ENCODE assay signal across 32 cellular contexts in genomic region chr14:65993996-65994395, GRCh38.
"Had no signal": no experiment of that assay in that cellular context is flagged by ENCODE, and none has a peak within 500 bp of the region (broad histone marks: within the 10 kb centered on the region; RNA-seq: fewer than 3 reads in every experiment).

No MANE protein-coding gene starts in this region.

- H3K4me3 ChIP-seq: adrenal gland, body of pancreas, breast epithelium, PC-9 had no signal

- H3K36me3 ChIP-seq: adrenal gland, breast epithelium, WERI-Rb-1 had no signal

- DNase-seq: activated CD4-positive, alpha-beta T cell treated with anti-CD3 and anti-CD28 coated beads, Interleukin-2, amount 10 ng/mL, durations not matched to agents 24 days and 14 days; activated CD4-positive, alpha-beta T cell treated with anti-CD3 and anti-CD28 coated beads, Interleukin-2, amount 50 U/mL, for 4 hours; activated CD8-positive, alpha-beta T cell treated with anti-CD3 and anti-CD28 coated beads for 36 hours; activated gamma-delta T cell treated with Interleukin-2 at 50 U/mL for 16 hours; activated naive CD4-positive, alpha-beta T cell treated with anti-CD3 and anti-CD28 coated beads for 36 hours; activated T-cell treated with anti-CD3 and anti-CD28 coated beads, Interleukin-2, amount 50 U/mL, for 1 hour; adrenal gland; body of pancreas; MM.1S; MV-4-11; NCI-H1092; NCI-H1417; NCI-H187 treated with DMSO at 0.1 percent for 48 hours; NCI-H2081; NCI-H2171 treated with DMSO at 0.1 percent for 48 hours; NCI-H226; NCI-H524 treated with DMSO at 0.1 percent for 48 hours; NK-92 treated with Interleukin-12 subunit alpha and Interleukin-12 subunit beta, amount 100 ng/mL, for 24 hours; PC-9; SIG-M5; T-cell; T-helper 2 cell; T-helper 9 cell; WERI-Rb-1 had no signal

- H3K9me3 Mint-ChIP-seq: activated CD8-positive, alpha-beta T cell treated with anti-CD3 and anti-CD28 coated beads for 36 hours had no signal

- H3K36me3 Mint-ChIP-seq: T-cell had no signal

- H3K4me3 Mint-ChIP-seq: activated CD4-positive, alpha-beta T cell treated with anti-CD3 and anti-CD28 coated beads, Interleukin-2, amount 10 ng/mL, durations not matched to agents 24 days and 14 days; activated CD8-positive, alpha-beta T cell treated with anti-CD3 and anti-CD28 coated beads for 36 hours; activated naive CD4-positive, alpha-beta T cell treated with anti-CD3 and anti-CD28 coated beads for 36 hours; T-cell had no signal

- H3K9ac ChIP-seq: KMS-11 had no signal

- ATAC-seq: activated CD8-positive, alpha-beta T cell treated with anti-CD3 and anti-CD28 coated beads for 36 hours; body of pancreas; Right ventricle myocardium inferior; SK-N-SH treated with all-trans-retinoic acid at 6 μM for 48 hours; T-cell had no signal

- H3K27ac Mint-ChIP-seq: activated CD4-positive, alpha-beta T cell treated with anti-CD3 and anti-CD28 coated beads, Interleukin-2, amount 10 ng/mL, durations not matched to agents 24 days and 14 days; activated CD8-positive, alpha-beta T cell treated with anti-CD3 and anti-CD28 coated beads for 36 hours; activated naive CD4-positive, alpha-beta T cell treated with anti-CD3 and anti-CD28 coated beads for 36 hours; activated naive CD4-positive, alpha-beta T cell treated with anti-CD3 and anti-CD28 coated beads, Interleukin-2, amount 50 U/mL, for 72 hours had no signal

- H2AFZ ChIP-seq: PC-9 had no signal

- H3K9me3 ChIP-seq: adrenal gland, body of pancreas, breast epithelium had no signal

- H3K27me3 Mint-ChIP-seq: activated CD8-positive, alpha-beta T cell treated with anti-CD3 and anti-CD28 coated beads for 36 hours; T-cell had no signal

- H3K27me3 ChIP-seq: adrenal gland, body of pancreas, breast epithelium had no signal

- H3K27ac ChIP-seq: adrenal gland, body of pancreas, breast epithelium, KMS-11, PC-9, RWPE1, WERI-Rb-1 had no signal

- H3K4me2 ChIP-seq: KMS-11, PC-9 had no signal

- H3K4me1 ChIP-seq: adrenal gland, body of pancreas, breast epithelium had no signal

- FAIRE-seq: astrocyte, RCC 7860 had no signal
